Comparison of ENCODE assay signal across 10 cellular contexts in genomic region chr11:70825893-70826540, GRCh38.
DNase-seq lines count a peak whose midpoint lies in the region; ATAC-seq, FAIRE-seq and TF ChIP-seq lines count a peak whose summit lies in the region.
"Had no signal": no experiment of that assay in that cellular context is flagged by ENCODE, and none has a peak within 500 bp of the region (broad histone marks: within the 10 kb centered on the region; RNA-seq: fewer than 3 reads in every experiment).

No MANE protein-coding gene starts in this region.

- H3K9ac ChIP-seq in HUES64 (ENCODE audit: low read depth, low read length) (no peak overlapping the region), skeletal muscle satellite cell (ENCODE audit: low read depth, low read length) (no peak overlapping the region)

- H3K4me1 ChIP-seq in HUES64 (ENCODE audit: insufficient read depth, low read length) (peaks cover 23% of the 10 kb centered on the region), hepatocyte (ENCODE audit: insufficient read depth) (peaks cover 14% of the 10 kb centered on the region), skeletal muscle satellite cell (ENCODE audit: control insufficient read depth, insufficient read depth, low read length) (no peaks in the 10 kb centered on the region), foreskin keratinocyte (no peaks in the 10 kb centered on the region)

- H3K27me3 ChIP-seq in HUES64 (ENCODE audit: insufficient read depth, low read length) = no peaks in the 10 kb centered on the region
- H3K27me3 ChIP-seq in hepatocyte = no peaks in the 10 kb centered on the region
- H3K27me3 ChIP-seq in skeletal muscle satellite cell (ENCODE audit: control insufficient read depth, insufficient read depth, low read length) = peaks cover 59% of the 10 kb centered on the region
- peaks cover 36% of the 10 kb centered on the region for H3K27me3 ChIP-seq in foreskin keratinocyte

- H3K27ac ChIP-seq in HUES64 (ENCODE audit: low read depth, low read length) = no peak overlapping the region
- H3K27ac ChIP-seq in hepatocyte = no peak overlapping the region
- no peak overlapping the region for H3K27ac ChIP-seq in foreskin keratinocyte

- FAIRE-seq in H54 (lab: Jason Lieb, UNC) = no peak

- no peak for TF ChIP-seq POLR2A in H54 (IDR thresholded peaks at IDR 0.05; ENCODE audit: low read depth, low read length)

- H3K9me3 ChIP-seq in HUES64 (ENCODE audit: insufficient read depth, low read depth, low read length) = no peaks in the 10 kb centered on the region
- no peaks in the 10 kb centered on the region for H3K9me3 ChIP-seq in hepatocyte (ENCODE audit: low read depth)
- H3K9me3 ChIP-seq in skeletal muscle satellite cell (replicated peaks; ENCODE audit: low read length) = no peaks in the 10 kb centered on the region

- no peaks in the 10 kb centered on the region for H4K20me1 ChIP-seq in hepatocyte (ENCODE audit: insufficient read depth, poor library complexity, severe bottlenecking)

- DNase-seq in NCI-H748 (lab: John Stamatoyannopoulos, UW; ENCODE audit: unreplicated experiment) (peak; percentile 64), hepatocyte (ENCODE audit: low spot score) (no peak), foreskin keratinocyte (no peak), H54 (ENCODE audit: insufficient read length, low spot score) (no peak), 8988T (no peak)
- DNase-seq: activated naive CD4-positive, alpha-beta T cell; CD8-positive, alpha-beta memory T cell; T1000 had no signal

- TF ChIP-seq CTCF in hepatocyte (IDR thresholded peaks at IDR 0.05; ENCODE audit: poor library complexity) (no peak), foreskin keratinocyte (conservative IDR thresholded peaks at IDR 0.05) (no peak)

- no peak for ATAC-seq in foreskin keratinocyte

- peak overlapping the region; percentile 20; the same call in 1 of the 2 replicates for H3K4me3 ChIP-seq in HUES64 (ENCODE audit: low read length)
- H3K4me3 ChIP-seq in hepatocyte = no peak overlapping the region
- H3K4me3 ChIP-seq in skeletal muscle satellite cell (ENCODE audit: low read length) = peak overlapping the region; percentile 59

- H3K79me2 ChIP-seq in hepatocyte = no peaks in the 10 kb centered on the region

- peak overlapping the region; percentile 56 for H3K4me2 ChIP-seq in hepatocyte
- H3K4me2 ChIP-seq in skeletal muscle satellite cell (ENCODE audit: low read length) = peak overlapping the region; percentile 61

- H2AFZ ChIP-seq in hepatocyte = no peak overlapping the region

- 74% methylated on average over 21 of the region's 21 CpGs for WGBS in HUES64
- 77% methylated on average over 21 of the region's 21 CpGs for WGBS in hepatocyte (ENCODE audit: low lambda C conversion rate, missing lambda C conversion rate)

- H3K36me3 ChIP-seq in HUES64 (ENCODE audit: insufficient read depth, low read length) (no peaks in the 10 kb centered on the region), hepatocyte (replicated peaks; ENCODE audit: insufficient read depth, low read depth) (no peaks in the 10 kb centered on the region), skeletal muscle satellite cell (ENCODE audit: insufficient read depth, low read length) (no peaks in the 10 kb centered on the region)

- no peaks in the 10 kb centered on the region for H3K9me2 ChIP-seq in hepatocyte (replicated peaks; ENCODE audit: insufficient read depth)
